In the genomic region with DNA sequence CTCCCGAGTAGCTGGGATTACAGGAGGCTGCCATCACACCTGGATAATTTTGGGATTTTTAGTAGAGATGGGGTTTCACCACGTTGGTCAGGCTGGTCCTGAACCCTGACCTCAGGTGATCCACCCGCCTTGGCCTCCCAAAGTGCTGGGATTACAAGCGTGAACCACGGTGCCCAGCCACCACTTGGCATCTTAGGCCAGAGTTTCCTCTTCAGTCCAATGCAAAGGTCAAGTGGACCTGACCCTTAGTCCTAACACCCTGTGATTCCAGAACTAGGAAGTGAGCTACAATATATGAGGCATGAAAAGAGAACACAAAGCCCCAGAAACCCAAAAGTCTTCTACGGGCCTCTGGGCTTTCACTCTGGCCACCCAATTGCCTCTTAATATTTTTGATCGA, we compare ENCODE assay signal across 31 cellular contexts.
"Had no signal": no experiment of that assay in that cellular context is flagged by ENCODE, and none has a peak within 500 bp of the region (broad histone marks: within the 10 kb centered on the region; RNA-seq: fewer than 3 reads in every experiment).

No MANE protein-coding gene starts in this region.

- H3K4me3 Mint-ChIP-seq: natural killer cell; nephron; neural progenitor cell; stimulated activated memory B cell treated with anti-CD40 and anti-IgM and Interleukin-4, amounts not matched to agents 10 μg/mL and 1 μg/mL and 100 μg/mL, for 72 hours; stimulated activated naive CD8-positive, alpha-beta T cell treated with anti-CD3 and anti-CD28 coated beads, Interleukin-15, amount 100 ng/mL, for 72 hours; type B pancreatic cell had no signal

- H3K27me3 ChIP-seq: ovary, testis, tibial artery, uterus had no signal

- H3K27ac ChIP-seq: neural progenitor cell, ovary, parathyroid adenoma, psoas muscle, skin epidermis, spleen, suprapubic skin, testis, tibial artery, transverse colon, upper lobe of right lung, uterus had no signal

- ATAC-seq: natural killer cell, psoas muscle, right cardiac atrium, sciatic nerve, upper lobe of right lung had no signal

- H3K27ac Mint-ChIP-seq: natural killer cell; nephron; neural progenitor cell; progenitor cell of endocrine pancreas; stimulated activated memory B cell treated with anti-CD40 and anti-IgM and Interleukin-4, amounts not matched to agents 10 μg/mL and 1 μg/mL and 100 μg/mL, for 72 hours; type B pancreatic cell had no signal

- H3K9me3 Mint-ChIP-seq: natural killer cell; nephron; stimulated activated memory B cell treated with anti-CD40 and anti-IgM and Interleukin-4, amounts not matched to agents 10 μg/mL and 1 μg/mL and 100 μg/mL, for 72 hours; stimulated activated naive CD8-positive, alpha-beta T cell treated with anti-CD3 and anti-CD28 coated beads, Interleukin-15, amount 100 ng/mL, for 72 hours; type B pancreatic cell had no signal

- H3K36me3 Mint-ChIP-seq: natural killer cell; stimulated activated memory B cell treated with anti-CD40 and anti-IgM and Interleukin-4, amounts not matched to agents 10 μg/mL and 1 μg/mL and 100 μg/mL, for 72 hours; type B pancreatic cell had no signal

- DNase-seq: natural killer cell; occipital lobe; ovary; posterior cingulate gyrus; psoas muscle; right cardiac atrium; spleen; stimulated activated CD4-positive, alpha-beta T cell treated with anti-CD3 and anti-CD28 coated beads, Interleukin-12 subunit alpha, Interleukin-12 subunit beta, amount 100 ng/mL, for 4 hours; stimulated activated CD4-positive, alpha-beta T cell treated with anti-CD3 and anti-CD28 coated beads, Interleukin-1b, Interleukin-23, amount 100 ng/mL, for 48 hours; stimulated activated CD4-positive, alpha-beta T cell treated with anti-CD3 and anti-CD28 coated beads, Interleukin-4, amount 100 ng/mL, for 1 hour; stimulated activated CD4-positive, alpha-beta T cell treated with anti-CD3 and anti-CD28 coated beads, Interleukin-4, amount 100 ng/mL, for 4 hours; stimulated activated CD8-positive, alpha-beta memory T cell treated with anti-CD3 and anti-CD28 coated beads, Interleukin-4, amount 100 ng/mL, for 48 hours; stimulated activated naive CD4-positive, alpha-beta T cell; stimulated activated naive CD8-positive, alpha-beta T cell treated with anti-CD3 and anti-CD28 coated beads, Interleukin-15, amount 100 ng/mL, for 72 hours; stimulated activated naive CD8-positive, alpha-beta T cell treated with anti-CD3 and anti-CD28 coated beads, Interleukin-15, Interleukin-2, amounts not matched to agents 100 U/mL and 50 U/mL, for 24 hours; substantia nigra; testis; tibial artery; transverse colon; upper lobe of right lung; uterus had no signal

- H3K4me3 ChIP-seq: neural progenitor cell, ovary, psoas muscle, skin epidermis, smooth muscle cell, spleen, suprapubic skin, testis, tibial artery, transverse colon, upper lobe of right lung, uterus had no signal

- H3K36me3 ChIP-seq: ovary, spleen, suprapubic skin, tibial artery, transverse colon, upper lobe of right lung, uterus had no signal

- H3K9me3 ChIP-seq: ovary, psoas muscle, spleen, suprapubic skin, testis, tibial artery, transverse colon, upper lobe of right lung, uterus had no signal

- H3K4me1 ChIP-seq: parathyroid adenoma, testis, uterus had no signal
